2 cellular contexts compared by ENCODE assay signal in genomic region chr4:82528868-82529267, GRCh38.
TF ChIP-seq lines count a peak whose summit lies in the region.

No MANE protein-coding gene starts in this region.

TF ChIP-seq in HCT116, 20 proteins besides CTCF, POLR2A, EP300 and RAD21:
- no peak for TF ChIP-seq ZBTB33 (IDR thresholded peaks at IDR 0.05; ENCODE audit: extremely low read depth, insufficient replicate concordance, low read length)
- no peak for TF ChIP-seq EZH2 (IDR thresholded peaks at IDR 0.05)
- TF ChIP-seq ATF3 (IDR thresholded peaks at IDR 0.05) = no peak

TF ChIP-seq in H1, 55 proteins besides CTCF, POLR2A, EP300 and RAD21 (continued from another document):
- TF ChIP-seq MAX (IDR thresholded peaks at IDR 0.05) (no peak), MAFK (IDR thresholded peaks at IDR 0.05; ENCODE audit: low read depth, low read length) (no peak), JUN (IDR thresholded peaks at IDR 0.05; ENCODE audit: low read depth, low read length) (no peak), RNF2 (IDR thresholded peaks at IDR 0.05; ENCODE audit: borderline replicate concordance, low read depth, low read length, missing control alignments, poor library complexity, severe bottlenecking) (no peak), SIX5 (IDR thresholded peaks at IDR 0.05; ENCODE audit: low read depth, low read length) (no peak), ASH2L (IDR thresholded peaks at IDR 0.05; ENCODE audit: low read length) (no peak), EZH2 (IDR thresholded peaks at IDR 0.05; ENCODE audit: low read depth, low read length, severe bottlenecking) (no peak)
